ENCODE assay signal across 1 cellular context in genomic region chr15:28703927-28704326, GRCh38. TPM values are rescaled to one million over a fixed set of nuclear protein-coding genes. Genes with fewer than 3 reads are reported as not detected.
"Had no signal": no experiment of that assay in that cellular context is flagged by ENCODE, and none has a peak within 500 bp of the region (broad histone marks: within the 10 kb centered on the region; RNA-seq: fewer than 3 reads in every experiment).

No MANE protein-coding gene starts in this region.

RNA-seq across cellular contexts. Expression of gene GOLGA8M, which starts 8.3 kb away (rescaled TPM):
- total RNA-seq: occipital lobe had no signal
